1 cellular context compared by ENCODE assay signal in genomic region chr3:126268866-126269265, GRCh38.
TF ChIP-seq lines count a peak whose summit lies in the region.

No MANE protein-coding gene starts in this region.

TF ChIP-seq in IMR-90, 13 proteins besides CTCF, POLR2A, EP300 and RAD21 (continued from another document):
- no peak for TF ChIP-seq BHLHE40 (IDR thresholded peaks at IDR 0.05; ENCODE audit: low read depth, low read length)
- TF ChIP-seq FOS (IDR thresholded peaks at IDR 0.05; ENCODE audit: low read depth, low read length) = no peak
- TF ChIP-seq MXI1 (IDR thresholded peaks at IDR 0.05; ENCODE audit: borderline replicate concordance, low read depth, low read length) = no peak
- no peak for TF ChIP-seq CEBPB (IDR thresholded peaks at IDR 0.05; ENCODE audit: low read depth, low read length)
- no peak for TF ChIP-seq CHD1 (IDR thresholded peaks at IDR 0.05; ENCODE audit: low read depth, low read length)
- no peak for TF ChIP-seq ELK1 (IDR thresholded peaks at IDR 0.05; ENCODE audit: borderline replicate concordance, low read depth, low read length)
- no peak for TF ChIP-seq MAFK (IDR thresholded peaks at IDR 0.05; ENCODE audit: low read depth, low read length)
